ENCODE assay signal across 35 cellular contexts in the genomic region with DNA sequence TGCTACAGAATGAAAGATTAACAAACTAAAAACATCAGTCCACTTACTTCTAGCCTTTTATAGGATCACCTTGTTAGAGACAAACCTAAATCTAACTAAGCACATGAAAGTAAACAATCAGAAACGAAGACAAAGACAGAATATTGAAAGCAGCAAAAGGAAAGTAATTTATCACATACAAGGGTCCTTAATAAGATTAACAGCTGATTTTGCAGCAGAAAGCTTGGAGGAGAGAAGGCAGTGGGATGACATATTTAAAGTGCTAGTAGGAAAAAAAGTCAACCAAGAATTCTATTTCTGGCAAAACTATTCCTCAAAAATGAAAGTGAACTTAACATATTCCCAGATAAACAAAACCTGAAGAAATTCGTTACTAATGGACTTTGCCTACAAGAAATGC.
A peak's percentile ranks its signal among the peaks of the same experiment; 100 is the strongest.
DNase-seq lines count a peak whose midpoint lies in the region; ATAC-seq, FAIRE-seq and TF ChIP-seq lines count a peak whose summit lies in the region.
"Had no signal": no experiment of that assay in that cellular context is flagged by ENCODE, and none has a peak within 500 bp of the region (broad histone marks: within the 10 kb centered on the region; RNA-seq: fewer than 3 reads in every experiment).

No MANE protein-coding gene starts in this region.

- H3K9me3 ChIP-seq in HepG2 (ENCODE audit: low read length) (peaks cover 22% of the 10 kb centered on the region), right lobe of liver (no peaks in the 10 kb centered on the region), PC-9 (ENCODE audit: insufficient read depth, low read depth) (no peaks in the 10 kb centered on the region)
- H3K9me3 ChIP-seq: A549, BE2C, Caco-2 had no signal

- CTCF ChIA-PET in HepG2 (lab: Yijun Ruan, JAX; ENCODE audit: low intra/inter-chr PET ratio, low total read pairs) (no interaction called here), PC-9 (lab: Charles Lee) (no interaction called here), WTC11 (lab: Charles Lee) (interaction anchor here (0.7 kb wide), 1 partner anchor 1472 kb away, joined by 5 read pairs; no protein-coding TSS in a partner anchor)

- H3K4me3 ChIP-seq in HepG2 (replicated peaks in 1 of 3; ENCODE audit: insufficient read depth in 1 of 3, low read depth in 2 of 3, low read length in 3 of 3) = no peak overlapping the region
- H3K4me3 ChIP-seq in right lobe of liver = no peak overlapping the region
- no peak overlapping the region for H3K4me3 ChIP-seq in PC-9
- H3K4me3 ChIP-seq: A549; BLaER1; BLaER1 treated with 17β-estradiol and CSF1 and Interleukin-3, amounts not matched to agents 10 nM and 100 nM had no signal

- peaks cover 44% of the 10 kb centered on the region for H3K36me3 Mint-ChIP-seq in WTC11
- H3K36me3 Mint-ChIP-seq: CD14-positive monocyte; CD4-positive, alpha-beta memory T cell; CD4-positive, CD25-positive, alpha-beta regulatory T cell; CD8-positive, alpha-beta memory T cell; CD8-positive, alpha-beta T cell had no signal

- 1% methylated on average over 2 of the region's 2 CpGs for WGBS in HepG2 (ENCODE audit: low lambda C conversion rate)
- WGBS in right lobe of liver (ENCODE audit: insufficient coverage, low coverage, low lambda C conversion rate, missing lambda C conversion rate) = 41% methylated on average over 2 of the region's 2 CpGs

- BruUV-seq in HepG2 (replicated peaks; lab: Mats Ljungman, UMichigan) (no TSS peak), PC-9 (replicated peaks; lab: Mats Ljungman, UMichigan) (no TSS peak)

- H3K79me2 ChIP-seq in HepG2 (ENCODE audit: insufficient read depth, low read length) (no peaks in the 10 kb centered on the region), PC-9 (ENCODE audit: low read depth) (no peaks in the 10 kb centered on the region)

- H3K27me3 ChIP-seq in HepG2 (ENCODE audit: control insufficient read depth in 1 of 2, insufficient read depth in 2 of 2, low read length in 2 of 2) = no peaks in the 10 kb centered on the region
- H3K27me3 ChIP-seq in right lobe of liver = no peaks in the 10 kb centered on the region
- no peaks in the 10 kb centered on the region for H3K27me3 ChIP-seq in PC-9 (ENCODE audit: insufficient read depth, low read depth)
- H3K27me3 ChIP-seq: BE2C; BLaER1; BLaER1 treated with 17β-estradiol and CSF1 and Interleukin-3, amounts not matched to agents 10 nM and 100 nM had no signal

- peaks cover 36% of the 10 kb centered on the region for H3K4me1 Mint-ChIP-seq in WTC11
- H3K4me1 Mint-ChIP-seq: B cell; CD14-positive monocyte; CD4-positive, alpha-beta memory T cell; CD4-positive, CD25-positive, alpha-beta regulatory T cell; CD8-positive, alpha-beta memory T cell had no signal

- no peak overlapping the region for H3K4me3 Mint-ChIP-seq in WTC11
- H3K4me3 Mint-ChIP-seq: B cell; CD14-positive monocyte; CD4-positive, alpha-beta memory T cell; CD4-positive, alpha-beta T cell; CD4-positive, CD25-positive, alpha-beta regulatory T cell; CD8-positive, alpha-beta memory T cell; CD8-positive, alpha-beta T cell had no signal

- peaks cover 57% of the 10 kb centered on the region for H3K9me3 Mint-ChIP-seq in WTC11

- H3K27ac Mint-ChIP-seq in WTC11 = no peak overlapping the region
- H3K27ac Mint-ChIP-seq: B cell; CD14-positive monocyte; CD4-positive, alpha-beta memory T cell; CD4-positive, alpha-beta T cell; CD4-positive, CD25-positive, alpha-beta regulatory T cell; CD8-positive, alpha-beta memory T cell; CD8-positive, alpha-beta T cell had no signal

- no peak for TF ChIP-seq POLR2A in HepG2 (IDR thresholded peaks at IDR 0.05; ENCODE audit: insufficient read depth in 1 of 2, low read depth in 2 of 2, low read length in 2 of 2)
- TF ChIP-seq POLR2A in right lobe of liver (IDR thresholded peaks at IDR 0.05) = no peak

- no peaks in the 10 kb centered on the region for H4K20me1 ChIP-seq in HepG2 (ENCODE audit: insufficient read depth, low read length)
- H4K20me1 ChIP-seq in PC-9 (ENCODE audit: insufficient read depth) = no peaks in the 10 kb centered on the region
- H4K20me1 ChIP-seq: BLaER1; BLaER1 treated with 17β-estradiol and CSF1 and Interleukin-3, amounts not matched to agents 10 nM and 100 nM had no signal

- H3K4me1 ChIP-seq in HepG2 (ENCODE audit: insufficient read depth, low read length) = no peaks in the 10 kb centered on the region
- no peaks in the 10 kb centered on the region for H3K4me1 ChIP-seq in right lobe of liver
- no peaks in the 10 kb centered on the region for H3K4me1 ChIP-seq in PC-9 (replicated peaks; ENCODE audit: insufficient read depth)
- H3K4me1 ChIP-seq: A549, BE2C, BLaER1, Caco-2 had no signal

- in situ Hi-C loops in HepG2 (cut with HindIII; ENCODE audit: extremely low pct_ligation_motif_present, low pct_unique_long_range_greater_than_20kb) = no loop called here

- H3K27ac ChIP-seq in HepG2 (ENCODE audit: extremely low read length, insufficient read depth, low read length) (no peak overlapping the region), right lobe of liver (no peak overlapping the region), PC-9 (no peak overlapping the region)
- H3K27ac ChIP-seq: 22Rv1; A549; BLaER1; BLaER1 treated with 17β-estradiol and CSF1 and Interleukin-3, amounts not matched to agents 10 nM and 100 nM; C4-2B had no signal

- POLR2A ChIA-PET in HepG2 (lab: Yijun Ruan, JAX) = no interaction called here
- POLR2A ChIA-PET in PC-9 (lab: Charles Lee; ENCODE audit: unreplicated experiment) = no interaction called here
- POLR2A ChIA-PET in WTC11 (lab: Charles Lee) = no interaction called here

- H3K9me2 ChIP-seq in PC-9 (ENCODE audit: insufficient read depth) = no peaks in the 10 kb centered on the region

- ATAC-seq in HepG2 (no peak), right lobe of liver (no peak), WTC11 (no peak), GM19452 (IDR thresholded peaks at IDR 0.05; ENCODE audit: unreplicated experiment) (no peak)
- ATAC-seq: A549; CD8-positive, alpha-beta T cell had no signal

- TF ChIP-seq RAD21 in HepG2 (CRISPR knock-in tag; IDR thresholded peaks at IDR 0.05) = no peak

- H3K36me3 ChIP-seq in HepG2 (replicated peaks in 1 of 2; ENCODE audit: control insufficient read depth in 1 of 2, insufficient read depth in 2 of 2, low read length in 2 of 2) (no peaks in the 10 kb centered on the region), right lobe of liver (no peaks in the 10 kb centered on the region), PC-9 (ENCODE audit: low read depth) (no peaks in the 10 kb centered on the region)
- H3K36me3 ChIP-seq: BE2C; BLaER1; BLaER1 treated with 17β-estradiol and CSF1 and Interleukin-3, amounts not matched to agents 10 nM and 100 nM had no signal

- H3F3A ChIP-seq in PC-9 (ENCODE audit: insufficient read depth, low read depth) = no peaks in the 10 kb centered on the region

- intact Hi-C loops in HepG2 (cut with micrococcal nuclease; ENCODE audit: unreplicated experiment) = no loop called here
- intact Hi-C loops in right lobe of liver (cut with DNase I) = no loop called here
- intact Hi-C loops in PC-9 (cut with micrococcal nuclease; ENCODE audit: unreplicated experiment) = no loop called here

- H3K9ac ChIP-seq in HepG2 (ENCODE audit: insufficient read depth, low read depth, low read length) = no peak overlapping the region
- H3K9ac ChIP-seq: BLaER1; BLaER1 treated with 17β-estradiol and CSF1 and Interleukin-3, amounts not matched to agents 10 nM and 100 nM had no signal

- TF ChIP-seq CTCF in HepG2 (CRISPR knock-in tag; IDR thresholded peaks at IDR 0.05) = no peak
- no peak for TF ChIP-seq CTCF in right lobe of liver (IDR thresholded peaks at IDR 0.05)
- TF ChIP-seq CTCF in PC-9 (conservative IDR thresholded peaks at IDR 0.05) = no peak
- TF ChIP-seq CTCF in WTC11 (IDR thresholded peaks at IDR 0.05) = no peak

- H2AFZ ChIP-seq in HepG2 (ENCODE audit: low read length) = no peak overlapping the region
- H2AFZ ChIP-seq in PC-9 = no peak overlapping the region

- peaks cover 18% of the 10 kb centered on the region for H3K27me3 Mint-ChIP-seq in WTC11 (ENCODE audit: low read depth)
- H3K27me3 Mint-ChIP-seq: B cell; CD4-positive, alpha-beta memory T cell; CD4-positive, alpha-beta T cell; CD4-positive, CD25-positive, alpha-beta regulatory T cell; CD8-positive, alpha-beta memory T cell had no signal

- no peak overlapping the region for H3K4me2 ChIP-seq in HepG2 (ENCODE audit: low read depth, low read length)
- H3K4me2 ChIP-seq in PC-9 = peak overlapping the region; percentile 35
- H3K4me2 ChIP-seq: A549; BLaER1; BLaER1 treated with 17β-estradiol and CSF1 and Interleukin-3, amounts not matched to agents 10 nM and 100 nM had no signal

- TF ChIP-seq EP300 in HepG2 (IDR thresholded peaks at IDR 0.05; ENCODE audit: low read depth in 2 of 2, low read length in 2 of 2) (no peak), HepG2 (CRISPR knock-in tag; IDR thresholded peaks at IDR 0.05; ENCODE audit: borderline replicate concordance) (no peak)

- no peak for FAIRE-seq in HepG2 (lab: Jason Lieb, UNC)
- FAIRE-seq: A204.1, A549, D721Med had no signal

- DNase-seq in HepG2 (ENCODE audit: low spot score) (no peak), right lobe of liver (no peak), PC-9 (no peak), WTC11 (ENCODE audit: low spot score) (no peak), NAMALWA (ENCODE audit: low spot score) (no peak)
- DNase-seq: 8988T; ACHN; AML-193; BE2C; C1 segment of cervical spinal cord; Caco-2; Calu3; CD4-positive, alpha-beta memory T cell; CD4-positive, alpha-beta T cell; CD4-positive, CD25-positive, alpha-beta regulatory T cell; CD8-positive, alpha-beta memory T cell; CD8-positive, alpha-beta T cell; COR-L47; DMS 273 treated with DMSO at 0.1 percent for 48 hours; DMS153; DMS53; DMS79; DMS79 treated with DMSO at 0.1 percent for 48 hours; DND-41; EL had no signal

TF ChIP-seq in HepG2, 621 proteins besides CTCF, POLR2A, EP300 and RAD21:
- TF ChIP-seq ZNF317 (CRISPR knock-in tag; IDR thresholded peaks at IDR 0.05) = peak; percentile 85
- no peak for TF ChIP-seq ZNF782 (CRISPR knock-in tag; IDR thresholded peaks at IDR 0.05; ENCODE audit: borderline replicate concordance)

TF ChIP-seq in WTC11, 78 proteins besides CTCF, POLR2A, EP300 and RAD21 (continues in another document):
- TF ChIP-seq, protein P1, sequence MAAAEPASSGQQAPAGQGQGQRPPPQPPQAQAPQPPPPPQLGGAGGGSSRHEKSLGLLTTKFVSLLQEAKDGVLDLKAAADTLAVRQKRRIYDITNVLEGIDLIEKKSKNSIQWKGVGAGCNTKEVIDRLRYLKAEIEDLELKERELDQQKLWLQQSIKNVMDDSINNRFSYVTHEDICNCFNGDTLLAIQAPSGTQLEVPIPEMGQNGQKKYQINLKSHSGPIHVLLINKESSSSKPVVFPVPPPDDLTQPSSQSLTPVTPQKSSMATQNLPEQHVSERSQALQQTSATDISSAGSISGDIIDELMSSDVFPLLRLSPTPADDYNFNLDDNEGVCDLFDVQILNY (CRISPR knock-in tag; IDR thresholded peaks at IDR 0.05) = no peak
- peak; percentile 92 for TF ChIP-seq ZNF317 (CRISPR knock-in tag; IDR thresholded peaks at IDR 0.05; ENCODE audit: borderline replicate concordance, low read depth)
